ENCODE assay signal across 23 cellular contexts in genomic region chr17:39765766-39766165, GRCh38. TPM values are rescaled to one million over a fixed set of nuclear protein-coding genes. Genes with fewer than 3 reads are reported as not detected.
A peak's percentile ranks its signal among the peaks of the same experiment; 100 is the strongest.
DNase-seq lines count a peak whose midpoint lies in the region; ATAC-seq lines count a peak whose summit lies in the region.
"Had no signal": no experiment of that assay in that cellular context is flagged by ENCODE, and none has a peak within 500 bp of the region (broad histone marks: within the 10 kb centered on the region; RNA-seq: fewer than 3 reads in every experiment).

No MANE protein-coding gene starts in this region.

- H3K4me1 Mint-ChIP-seq in activated CD4-positive, alpha-beta T cell treated with anti-CD3 and anti-CD28 coated beads for 36 hours = peaks cover 88% of the 10 kb centered on the region
- H3K4me1 Mint-ChIP-seq in activated CD4-positive, alpha-beta T cell treated with anti-CD3 and anti-CD28 coated beads, Interleukin-2, amount 10 ng/mL, durations not matched to agents 24 days and 14 days = peaks cover 47% of the 10 kb centered on the region
- H3K4me1 Mint-ChIP-seq in CD4-positive, alpha-beta memory T cell = peaks cover 54 to 81% (median 66%) of the 10 kb centered on the region in 4 donors
- H3K4me1 Mint-ChIP-seq in T-cell (peaks cover 66 to 83% (median 83%) of the 10 kb centered on the region in 3 donors), naive B cell (peaks cover 55 to 82% (median 56%) of the 10 kb centered on the region in 3 donors)

- H3K4me3 Mint-ChIP-seq in activated CD4-positive, alpha-beta T cell treated with anti-CD3 and anti-CD28 coated beads for 36 hours = no peak overlapping the region
- no peak overlapping the region for H3K4me3 Mint-ChIP-seq in activated CD4-positive, alpha-beta T cell treated with anti-CD3 and anti-CD28 coated beads, Interleukin-2, amount 10 ng/mL, durations not matched to agents 24 days and 14 days
- peak overlapping the region in 1 of 8 donors; percentile 6 for H3K4me3 Mint-ChIP-seq in CD4-positive, alpha-beta memory T cell
- peak overlapping the region in 1 of 3 donors; percentile 61 for H3K4me3 Mint-ChIP-seq in T-cell
- peak overlapping the region in 2 of 8 donors; percentile 19 for H3K4me3 Mint-ChIP-seq in naive B cell
- H3K4me3 Mint-ChIP-seq: type B pancreatic cell had no signal

- H3K27ac Mint-ChIP-seq in activated CD4-positive, alpha-beta T cell treated with anti-CD3 and anti-CD28 coated beads for 36 hours = peak overlapping the region; percentile 29
- H3K27ac Mint-ChIP-seq in activated CD4-positive, alpha-beta T cell treated with anti-CD3 and anti-CD28 coated beads, Interleukin-2, amount 10 ng/mL, durations not matched to agents 24 days and 14 days = no peak overlapping the region
- peak overlapping the region in 4 of 7 donors; percentile 56 to 97 (median 90) for H3K27ac Mint-ChIP-seq in CD4-positive, alpha-beta memory T cell
- peak overlapping the region; percentile 98 to 99 for H3K27ac Mint-ChIP-seq in T-cell
- H3K27ac Mint-ChIP-seq in naive B cell = peak overlapping the region; percentile 66 to 94 (median 85)
- H3K27ac Mint-ChIP-seq: activated T-helper 2 cell treated with anti-CD3 and anti-CD28 coated beads, Interferon-gamma antibody, Interleukin-2, Interleukin-4, amounts not matched to agents 10 μg/mL and 5 μg/mL and 100 μg/mL, durations not matched to agents 14 hours and 24 hours and 36 hours; type B pancreatic cell had no signal

- H3K4me1 ChIP-seq in CD4-positive, alpha-beta memory T cell (ENCODE audit: insufficient read depth, low read length) = peaks cover 76% of the 10 kb centered on the region

- POLR2A ChIA-PET in activated CD4-positive, alpha-beta T cell treated with anti-CD3 and anti-CD28 coated beads for 36 hours (lab: Charles Lee) = no interaction called here
- POLR2A ChIA-PET in CD4-positive, alpha-beta memory T cell (lab: Charles Lee; ENCODE audit: partially characterized antibody) = interaction anchor here (0.9 to 3.5 kb wide), 2 partner anchors 10 to 48 kb away, joined by 4 to 19 read pairs; no protein-coding TSS in a partner anchor
- POLR2A ChIA-PET in T-cell (lab: Charles Lee) = no interaction called here

- H3K9me3 Mint-ChIP-seq in activated CD4-positive, alpha-beta T cell treated with anti-CD3 and anti-CD28 coated beads for 36 hours (ENCODE audit: low read depth) = peaks cover 1% of the 10 kb centered on the region
- peaks cover 5% of the 10 kb centered on the region for H3K9me3 Mint-ChIP-seq in activated CD4-positive, alpha-beta T cell treated with anti-CD3 and anti-CD28 coated beads, Interleukin-2, amount 10 ng/mL, durations not matched to agents 24 days and 14 days
- peaks cover 0 to 2% (median 0%) of the 10 kb centered on the region in 8 donors for H3K9me3 Mint-ChIP-seq in CD4-positive, alpha-beta memory T cell
- H3K9me3 Mint-ChIP-seq in T-cell (no peaks in the 10 kb centered on the region), naive B cell (no peaks in the 10 kb centered on the region)
- H3K9me3 Mint-ChIP-seq: activated T-helper 2 cell treated with anti-CD3 and anti-CD28 coated beads, Interferon-gamma antibody, Interleukin-2, Interleukin-4, amounts not matched to agents 10 μg/mL and 5 μg/mL and 100 μg/mL, durations not matched to agents 14 hours and 24 hours and 36 hours; type B pancreatic cell had no signal

- no peak overlapping the region for H3K4me3 ChIP-seq in CD4-positive, alpha-beta memory T cell (ENCODE audit: low read length in 2 of 2)
- H3K4me3 ChIP-seq: MG63 had no signal

- intact Hi-C loops in activated CD4-positive, alpha-beta T cell treated with anti-CD3 and anti-CD28 coated beads for 36 hours (cut with DNase I, micrococcal nuclease) = loop anchor here in 1 of 2 experiments (5.0 kb wide), 1 partner anchor 387 kb away; no protein-coding TSS in a partner anchor
- intact Hi-C loops in activated CD4-positive, alpha-beta T cell treated with anti-CD3 and anti-CD28 coated beads, Interleukin-2, amount 10 ng/mL, durations not matched to agents 24 days and 14 days (cut with micrococcal nuclease) = no loop called here
- intact Hi-C loops in CD4-positive, alpha-beta memory T cell (cut with micrococcal nuclease) = no loop called here

- no peak overlapping the region for H3K27ac ChIP-seq in CD4-positive, alpha-beta memory T cell (ENCODE audit: low read depth, low read length)
- H3K27ac ChIP-seq: 22Rv1, WERI-Rb-1 had no signal

- CTCF ChIA-PET in activated CD4-positive, alpha-beta T cell treated with anti-CD3 and anti-CD28 coated beads for 36 hours (lab: Charles Lee) = no interaction called here
- CTCF ChIA-PET in CD4-positive, alpha-beta memory T cell (lab: Charles Lee; ENCODE audit: partially characterized antibody) = interaction anchor here (0.9 to 1.2 kb wide), 2 partner anchors 10 to 11 kb away, joined by 3 read pairs; no protein-coding TSS in a partner anchor
- CTCF ChIA-PET in T-cell (lab: Charles Lee) = no interaction called here

- H3K27me3 Mint-ChIP-seq in activated CD4-positive, alpha-beta T cell treated with anti-CD3 and anti-CD28 coated beads for 36 hours = no peaks in the 10 kb centered on the region
- H3K27me3 Mint-ChIP-seq in activated CD4-positive, alpha-beta T cell treated with anti-CD3 and anti-CD28 coated beads, Interleukin-2, amount 10 ng/mL, durations not matched to agents 24 days and 14 days = no peaks in the 10 kb centered on the region
- H3K27me3 Mint-ChIP-seq in CD4-positive, alpha-beta memory T cell = no peaks in the 10 kb centered on the region
- no peaks in the 10 kb centered on the region for H3K27me3 Mint-ChIP-seq in T-cell
- H3K27me3 Mint-ChIP-seq in naive B cell = no peaks in the 10 kb centered on the region

- DNase-seq in activated CD4-positive, alpha-beta T cell treated with anti-CD3 and anti-CD28 coated beads for 36 hours = no peak
- no peak for DNase-seq in activated CD4-positive, alpha-beta T cell treated with anti-CD3 and anti-CD28 coated beads, Interleukin-2, amount 10 ng/mL, durations not matched to agents 24 days and 14 days
- DNase-seq in CD4-positive, alpha-beta memory T cell = no peak
- DNase-seq in T-cell (no peak), naive B cell (no peak), NCI-H128 (lab: John Stamatoyannopoulos, UW; ENCODE audit: unreplicated experiment) (no peak), cortex of kidney (lab: John Stamatoyannopoulos, UW) (no peak), dermis blood vessel endothelial cell (no peak)
- DNase-seq: activated CD4-positive, alpha-beta T cell treated with anti-CD3 and anti-CD28 coated beads, Interleukin-2, amount 50 U/mL, for 48 hours; AML-193; amniotic stem cell; Calu3; EL; MG63; NCI-H2171 treated with DMSO at 0.1 percent for 48 hours; NCI-H526; stimulated activated CD4-positive, alpha-beta T cell treated with anti-CD3 and anti-CD28 coated beads, Interleukin-4, amount 100 ng/mL, for 1 hour; T-helper 2 cell; WERI-Rb-1 had no signal

- no peaks in the 10 kb centered on the region for H3K27me3 ChIP-seq in CD4-positive, alpha-beta memory T cell (ENCODE audit: insufficient read depth, low read length)
- H3K27me3 ChIP-seq: MG63 had no signal

- H3K36me3 ChIP-seq in CD4-positive, alpha-beta memory T cell (ENCODE audit: insufficient read depth, low read length) = peaks cover 40% of the 10 kb centered on the region
- H3K36me3 ChIP-seq: MG63, WERI-Rb-1 had no signal

- peaks cover 67% of the 10 kb centered on the region for H3K36me3 Mint-ChIP-seq in activated CD4-positive, alpha-beta T cell treated with anti-CD3 and anti-CD28 coated beads for 36 hours (ENCODE audit: low read depth)
- H3K36me3 Mint-ChIP-seq in activated CD4-positive, alpha-beta T cell treated with anti-CD3 and anti-CD28 coated beads, Interleukin-2, amount 10 ng/mL, durations not matched to agents 24 days and 14 days (ENCODE audit: low read depth) = peaks cover 51% of the 10 kb centered on the region
- H3K36me3 Mint-ChIP-seq in CD4-positive, alpha-beta memory T cell = peaks cover 59 to 76% of the 10 kb centered on the region in 2 donors
- H3K36me3 Mint-ChIP-seq in T-cell (peaks cover 56% of the 10 kb centered on the region), naive B cell (peaks cover 47 to 57% of the 10 kb centered on the region in 2 donors)
- H3K36me3 Mint-ChIP-seq: type B pancreatic cell had no signal

- ATAC-seq in activated CD4-positive, alpha-beta T cell treated with anti-CD3 and anti-CD28 coated beads for 36 hours = no peak
- ATAC-seq in T-cell (replicated peaks in 1 of 4) = no peak
- ATAC-seq in naive B cell (ENCODE audit: low read depth in 2 of 2) = no peak

- H3K9me3 ChIP-seq in CD4-positive, alpha-beta memory T cell (ENCODE audit: control insufficient read depth in 1 of 2, low read length in 2 of 2) = no peaks in the 10 kb centered on the region
- H3K9me3 ChIP-seq: MG63 had no signal

RNA-seq across cellular contexts. Expression of gene GRB7, which starts 28.0 kb away (rescaled TPM):
- 1 to 10 TPM; 2.0 to 3.3 TPM for total RNA-seq in activated CD4-positive, alpha-beta T cell treated with anti-CD3 and anti-CD28 coated beads for 36 hours
- 0.30 TPM in 1 of 2 replicates, not detected in the other for total RNA-seq in activated CD4-positive, alpha-beta T cell treated with anti-CD3 and anti-CD28 coated beads, Interleukin-2, amount 10 ng/mL, durations not matched to agents 24 days and 14 days
- total RNA-seq in CD4-positive, alpha-beta memory T cell = not detected
- polyA plus RNA-seq in CD4-positive, alpha-beta memory T cell = not detected
- total RNA-seq in T-cell (under 1 TPM in 3 of 5 donors, not detected in 2; 0.19 to 0.41 (median 0.30) TPM), dermis blood vessel endothelial cell (0.28 and 0.34 TPM in 2 replicates)
- polyA plus RNA-seq in naive B cell (ENCODE audit: low read depth in 6 of 6) = under 1 TPM in 3 of 6 donors, not detected in 3; 0.23 to 0.65 (median 0.29) TPM
- total RNA-seq: RPMI7951 had no signal

RNA-seq across cellular contexts. Expression of gene MIEN1, which starts 35.4 kb away (rescaled TPM):
- 10 to 100 TPM; 32.5 to 39.4 TPM for total RNA-seq in activated CD4-positive, alpha-beta T cell treated with anti-CD3 and anti-CD28 coated beads for 36 hours
- 29.8 and 33.4 TPM in 2 replicates for total RNA-seq in activated CD4-positive, alpha-beta T cell treated with anti-CD3 and anti-CD28 coated beads, Interleukin-2, amount 10 ng/mL, durations not matched to agents 24 days and 14 days
- total RNA-seq in CD4-positive, alpha-beta memory T cell = 10 to 100 TPM; 35.8 TPM
- polyA plus RNA-seq in CD4-positive, alpha-beta memory T cell = 10 to 100 TPM; 90.8 to 96.6 TPM
- total RNA-seq in T-cell = 10 to 100 TPM; 30.8 to 36.9 (median 32.1) TPM
- polyA plus RNA-seq in naive B cell (ENCODE audit: low read depth in 6 of 6) = 100 to 1,000 TPM in 5 of 6 donors, 10 to 100 TPM in 1; 99.3 to 135 (median 123) TPM
- 13.4 and 18.5 TPM in 2 replicates for total RNA-seq in dermis blood vessel endothelial cell
